Comparison of ENCODE assay signal across 17 cellular contexts in the genomic region with DNA sequence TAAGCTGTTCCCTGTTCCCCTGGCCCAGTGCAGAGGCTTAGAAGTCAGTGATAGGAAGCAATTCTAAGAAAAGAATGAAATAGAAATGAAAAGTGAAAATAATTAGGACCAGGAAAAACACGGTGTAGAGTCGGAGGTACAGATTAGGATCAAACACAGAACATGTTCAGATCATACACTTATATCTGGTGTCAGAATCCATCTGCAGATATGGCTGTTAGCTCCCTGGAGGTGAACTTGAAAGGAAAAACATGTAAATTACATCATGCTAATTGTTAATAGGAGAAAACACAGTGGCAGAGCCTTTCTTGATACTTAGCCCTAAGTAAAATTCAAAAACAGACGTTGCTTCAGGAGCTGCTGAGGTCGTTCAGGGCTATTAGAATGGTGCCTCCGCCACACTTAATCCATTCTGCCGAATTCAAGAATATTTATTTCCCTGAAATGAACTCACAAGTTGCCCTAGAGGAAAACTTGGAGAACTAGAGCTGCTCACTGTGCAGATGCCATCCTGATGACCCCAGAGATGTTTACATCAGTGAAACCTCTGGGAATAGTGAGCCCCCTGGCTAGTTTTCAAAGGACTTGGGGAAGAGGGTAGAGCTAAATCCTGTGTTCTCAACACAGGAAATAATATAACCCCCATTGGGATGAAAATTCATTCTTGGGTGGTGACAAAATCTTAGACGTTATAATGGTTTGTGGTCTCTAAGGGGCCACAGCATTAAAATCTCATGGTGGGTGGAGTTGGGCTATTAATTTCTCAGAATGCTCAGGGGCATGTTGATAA. TPM values are rescaled to one million over a fixed set of nuclear protein-coding genes. Genes with fewer than 3 reads are reported as not detected.
DNase-seq lines count a peak whose midpoint lies in the region; ATAC-seq and TF ChIP-seq lines count a peak whose summit lies in the region.
"Had no signal": no experiment of that assay in that cellular context is flagged by ENCODE, and none has a peak within 500 bp of the region (broad histone marks: within the 10 kb centered on the region; RNA-seq: fewer than 3 reads in every experiment).

No MANE protein-coding gene starts in this region.

- no peak overlapping the region for H3K14ac ChIP-seq in mesenchymal stem cell (ENCODE audit: low read length in 2 of 2)

- H4K91ac ChIP-seq in mesenchymal stem cell (ENCODE audit: low read length) = no peak overlapping the region

- H3K36me3 Mint-ChIP-seq in CD8-positive, alpha-beta T cell = peaks cover 80% of the 10 kb centered on the region
- peaks cover 73% of the 10 kb centered on the region for H3K36me3 Mint-ChIP-seq in activated B cell treated with CpG ODN at 0.5 μM for 24 hours (ENCODE audit: low read depth)

- no peak for ATAC-seq in CD8-positive, alpha-beta T cell
- ATAC-seq in activated B cell treated with CpG ODN at 0.5 μM for 24 hours (ENCODE audit: low read depth) (no peak), GM19023 (IDR thresholded peaks at IDR 0.05; ENCODE audit: unreplicated experiment) (no peak), left colon (no peak)
- ATAC-seq: esophagus mucosa, HCT116 had no signal

- intact Hi-C loops in CD8-positive, alpha-beta T cell (cut with DNase I, micrococcal nuclease) = loop anchor here in 1 of 2 experiments (10.0 kb wide), 1 partner anchor 639 kb away; a partner anchor contains a TSS
- intact Hi-C loops in activated B cell treated with CpG ODN at 0.5 μM for 24 hours (cut with micrococcal nuclease) = no loop called here
- intact Hi-C loops in left colon (cut with DNase I, micrococcal nuclease) = no loop called here

- TF ChIP-seq CTCF in CD8-positive, alpha-beta T cell (IDR thresholded peaks at IDR 0.05) = no peak
- no peak for TF ChIP-seq CTCF in activated B cell treated with CpG ODN at 0.5 μM for 24 hours (IDR thresholded peaks at IDR 0.05)

- H4K20me1 ChIP-seq in BLaER1 = peaks cover 10% of the 10 kb centered on the region; the same call in 1 of the 2 replicates

- H3K4me3 ChIP-seq in BLaER1 = no peak overlapping the region
- H3K4me3 ChIP-seq in CD8-positive, alpha-beta T cell (ENCODE audit: low read depth, low read length) = no peak overlapping the region
- no peak overlapping the region for H3K4me3 ChIP-seq in mesenchymal stem cell (ENCODE audit: insufficient read depth in 1 of 2, low read depth in 1 of 2, low read length in 2 of 2)
- H3K4me3 ChIP-seq: heart right ventricle, vagina had no signal

- H3K27ac ChIP-seq in BLaER1 (0 out of 2 replicates have a peak overlapping the region, but pooled peaks have one; percentile 3), mesenchymal stem cell (ENCODE audit: low read length, poor library complexity, severe bottlenecking) (no peak overlapping the region)
- H3K27ac ChIP-seq in CD8-positive, alpha-beta T cell (ENCODE audit: low read depth, low read length) = no peak overlapping the region
- H3K27ac ChIP-seq: vagina, VCaP had no signal

- peaks cover 15% of the 10 kb centered on the region for H3K79me1 ChIP-seq in mesenchymal stem cell (replicated peaks; ENCODE audit: low read length, poor library complexity, severe bottlenecking)

- no peak overlapping the region for H2AFZ ChIP-seq in mesenchymal stem cell (ENCODE audit: low read depth, low read length)

- CTCF ChIA-PET in CD8-positive, alpha-beta T cell (lab: Charles Lee) = interaction anchor here (1.0 to 2.3 kb wide), 8 partner anchors 8 to 84 kb away, joined by 3 to 14 read pairs (median 5); a partner anchor contains a TSS
- CTCF ChIA-PET in activated B cell treated with CpG ODN at 0.5 μM for 24 hours (lab: Charles Lee) = interaction anchor here (3.0 kb wide), 1 partner anchor 27 kb away, joined by 7 read pairs; a partner anchor contains a TSS

- no peak overlapping the region for H2BK120ac ChIP-seq in mesenchymal stem cell (ENCODE audit: low read depth, low read length)

- H3K27me3 Mint-ChIP-seq in CD8-positive, alpha-beta T cell (ENCODE audit: low read depth) = no peaks in the 10 kb centered on the region
- no peaks in the 10 kb centered on the region for H3K27me3 Mint-ChIP-seq in activated B cell treated with CpG ODN at 0.5 μM for 24 hours

- no peak overlapping the region for H3K4ac ChIP-seq in mesenchymal stem cell (ENCODE audit: low read depth in 1 of 2, low read length in 2 of 2)

- H3K36me3 ChIP-seq in BLaER1 (peaks cover 83% of the 10 kb centered on the region), mesenchymal stem cell (ENCODE audit: control insufficient read depth in 1 of 2, insufficient read depth in 2 of 2, low read depth in 1 of 2, low read length in 2 of 2) (peaks cover 27 to 89% of the 10 kb centered on the region in 2 experiments)
- peaks cover 17% of the 10 kb centered on the region for H3K36me3 ChIP-seq in CD8-positive, alpha-beta T cell (ENCODE audit: insufficient read depth, low read length)

- peaks cover 37% of the 10 kb centered on the region for H3K4me1 ChIP-seq in BLaER1
- peaks cover 17% of the 10 kb centered on the region for H3K4me1 ChIP-seq in CD8-positive, alpha-beta T cell (ENCODE audit: insufficient read depth, low read length)
- peaks cover under 1% of the 10 kb centered on the region for H3K4me1 ChIP-seq in mesenchymal stem cell (ENCODE audit: control insufficient read depth, insufficient read depth, low read depth, low read length)

- no peak overlapping the region for H2AK5ac ChIP-seq in mesenchymal stem cell (ENCODE audit: low read length, severe bottlenecking)

- H4K8ac ChIP-seq in mesenchymal stem cell (ENCODE audit: low read length) = no peak overlapping the region

- no peaks in the 10 kb centered on the region for H3K9me3 ChIP-seq in BLaER1
- no peaks in the 10 kb centered on the region for H3K9me3 ChIP-seq in CD8-positive, alpha-beta T cell (ENCODE audit: low read length)
- no peaks in the 10 kb centered on the region for H3K9me3 ChIP-seq in mesenchymal stem cell (ENCODE audit: control insufficient read depth, low read length)
- H3K9me3 ChIP-seq: heart right ventricle, vagina had no signal

- H3K27ac Mint-ChIP-seq in CD8-positive, alpha-beta T cell = peak overlapping the region; percentile 73
- H3K27ac Mint-ChIP-seq in activated B cell treated with CpG ODN at 0.5 μM for 24 hours = peak overlapping the region; percentile 51

- H3K27me3 ChIP-seq in BLaER1 (no peaks in the 10 kb centered on the region), mesenchymal stem cell (ENCODE audit: control insufficient read depth in 1 of 2, insufficient read depth in 1 of 2, low read length in 2 of 2) (no peaks in the 10 kb centered on the region)
- H3K27me3 ChIP-seq in CD8-positive, alpha-beta T cell (ENCODE audit: insufficient read depth, low read length) = no peaks in the 10 kb centered on the region
- H3K27me3 ChIP-seq: heart right ventricle, vagina had no signal

- no peak overlapping the region for H3K4me3 Mint-ChIP-seq in CD8-positive, alpha-beta T cell
- no peak overlapping the region for H3K4me3 Mint-ChIP-seq in activated B cell treated with CpG ODN at 0.5 μM for 24 hours

- no peak overlapping the region for H2BK5ac ChIP-seq in mesenchymal stem cell (ENCODE audit: low read depth, low read length, poor library complexity, severe bottlenecking)

- no peak overlapping the region for H3K18ac ChIP-seq in mesenchymal stem cell (ENCODE audit: low read depth in 1 of 2, low read length in 2 of 2)

- H2BK15ac ChIP-seq in mesenchymal stem cell (ENCODE audit: low read depth, poor library complexity, severe bottlenecking) = no peak overlapping the region

- H3K23ac ChIP-seq in mesenchymal stem cell (ENCODE audit: low read length in 2 of 2) = no peak overlapping the region

- H3K9ac ChIP-seq in BLaER1 = no peak overlapping the region
- H3K9ac ChIP-seq in mesenchymal stem cell (ENCODE audit: low read length) = peak overlapping the region; percentile 84

- H3K9me3 Mint-ChIP-seq in CD8-positive, alpha-beta T cell = no peaks in the 10 kb centered on the region
- H3K9me3 Mint-ChIP-seq in activated B cell treated with CpG ODN at 0.5 μM for 24 hours = no peaks in the 10 kb centered on the region

- DNase-seq in CD8-positive, alpha-beta T cell = no peak
- no peak for DNase-seq in activated B cell treated with CpG ODN at 0.5 μM for 24 hours
- DNase-seq in mesenchymal stem cell = no peak
- DNase-seq in retina = no peak
- DNase-seq in left colon = no peak
- DNase-seq: dermis blood vessel endothelial cell; KG1; kidney glomerular epithelial cell; NCI-H1436; stimulated activated CD4-positive, alpha-beta T cell treated with anti-CD3 and anti-CD28 coated beads, Interleukin-4, amount 100 ng/mL, for 4 hours had no signal

- H3K4me1 Mint-ChIP-seq in CD8-positive, alpha-beta T cell (ENCODE audit: low read depth) = peaks cover 37% of the 10 kb centered on the region
- H3K4me1 Mint-ChIP-seq in activated B cell treated with CpG ODN at 0.5 μM for 24 hours = peaks cover 26% of the 10 kb centered on the region

- H2BK12ac ChIP-seq in mesenchymal stem cell (ENCODE audit: low read length in 2 of 2) = no peak overlapping the region

- H3K4me2 ChIP-seq in BLaER1 (peak overlapping the region; percentile 36), mesenchymal stem cell (ENCODE audit: low read length, poor library complexity, severe bottlenecking) (no peak overlapping the region)

- POLR2A ChIA-PET in CD8-positive, alpha-beta T cell (lab: Charles Lee) = interaction anchor here (2.6 kb wide), 1 partner anchor 27 kb away, joined by 9 read pairs; a partner anchor contains a TSS
- POLR2A ChIA-PET in activated B cell treated with CpG ODN at 0.5 μM for 24 hours (lab: Charles Lee) = interaction anchor here (1.4 kb wide), 1 partner anchor 20 kb away, joined by 16 read pairs; no protein-coding TSS in a partner anchor

- 62% methylated on average over 5 of the region's 7 CpGs for WGBS in mesenchymal stem cell

RNA-seq across cellular contexts. Expression of a gene that starts 27.5 kb away (rescaled TPM):
- total RNA-seq in CD8-positive, alpha-beta T cell = 100 to 1,000 TPM; 125 to 126 TPM
- total RNA-seq in activated B cell treated with CpG ODN at 0.5 μM for 24 hours (59.1 and 74.3 TPM in 2 replicates), left colon (10 to 100 TPM; 24.4 to 34.9 TPM)
- 42.3 TPM for polyA plus RNA-seq in mesenchymal stem cell (2013, experiment 1 of 2)
- polyA plus RNA-seq in mesenchymal stem cell (2013, experiment 2 of 2) = 40.8 TPM
